In genomic region chr3:13656584-13657301, GRCh38 we compare ENCODE assay signal across 13 cellular contexts.
A peak's percentile ranks its signal among the peaks of the same experiment; 100 is the strongest.
DNase-seq lines count a peak whose midpoint lies in the region; ATAC-seq and TF ChIP-seq lines count a peak whose summit lies in the region.
"Had no signal": no experiment of that assay in that cellular context is flagged by ENCODE, and none has a peak within 500 bp of the region (broad histone marks: within the 10 kb centered on the region; RNA-seq: fewer than 3 reads in every experiment).

No MANE protein-coding gene starts in this region.

- no peaks in the 10 kb centered on the region for H3K9me2 ChIP-seq in OCI-LY1 (ENCODE audit: low read depth, low read length)

- no peaks in the 10 kb centered on the region for H4K20me1 ChIP-seq in OCI-LY1 (ENCODE audit: insufficient read depth, low read length)
- H4K20me1 ChIP-seq in osteoblast (ENCODE audit: insufficient read depth, low read length), result no peaks in the 10 kb centered on the region
- H4K20me1 ChIP-seq: BLaER1 had no signal

- WGBS in lower leg skin, 2 donors, result 94 to 96% methylated on average over 8 of the region's 8 CpGs

- H3K36me3 ChIP-seq in OCI-LY1 (ENCODE audit: insufficient read depth, low read length) (no peaks in the 10 kb centered on the region), brain microvascular endothelial cell (replicated peaks) (no peaks in the 10 kb centered on the region), osteoblast (ENCODE audit: insufficient read depth, low read length) (no peaks in the 10 kb centered on the region)
- H3K36me3 ChIP-seq: BLaER1 had no signal

- H3K4me2 ChIP-seq in OCI-LY1 (ENCODE audit: low read length), result no peak overlapping the region
- H3K4me2 ChIP-seq in osteoblast (ENCODE audit: insufficient read depth, low read length), result no peak overlapping the region
- H3K4me2 ChIP-seq: BLaER1 had no signal

- no peak overlapping the region for H3K9ac ChIP-seq in OCI-LY1 (ENCODE audit: low read length)
- H3K9ac ChIP-seq: BLaER1 had no signal

- in situ Hi-C loops in brain microvascular endothelial cell (cut with HindIII; ENCODE audit: low pct_ligation_motif_present, low sequenced_read_pairs), result no loop called here

- H3K27me3 ChIP-seq in OCI-LY1 (ENCODE audit: insufficient read depth, low read length) (no peaks in the 10 kb centered on the region; the same call in 1 of the 2 replicates), brain microvascular endothelial cell (replicated peaks) (peaks cover 3% of the 10 kb centered on the region), osteoblast (ENCODE audit: insufficient read depth, low read length) (peaks cover 7% of the 10 kb centered on the region)

- H2AFZ ChIP-seq in OCI-LY1 (ENCODE audit: low read length), result no peak overlapping the region
- no peak overlapping the region for H2AFZ ChIP-seq in osteoblast (ENCODE audit: low read length)

- no peaks in the 10 kb centered on the region for H3F3A ChIP-seq in OCI-LY1 (ENCODE audit: insufficient read depth, low read length)

- H3K27ac ChIP-seq in OCI-LY1 (ENCODE audit: low read depth, low read length, poor library complexity, severe bottlenecking), result no peak overlapping the region
- H3K27ac ChIP-seq in brain microvascular endothelial cell, result no peak overlapping the region
- no peak overlapping the region for H3K27ac ChIP-seq in osteoblast (ENCODE audit: low read depth, low read length)
- H3K27ac ChIP-seq: BLaER1 had no signal

- ATAC-seq in Right ventricle myocardium inferior, result no peak

- TF ChIP-seq CTCF in OCI-LY1 (IDR thresholded peaks at IDR 0.05; ENCODE audit: low read length) (peak; percentile 42), brain microvascular endothelial cell (IDR thresholded peaks at IDR 0.05; ENCODE audit: low read depth, low read length, missing control alignments) (peak; percentile 34), osteoblast (IDR thresholded peaks at IDR 0.05; ENCODE audit: extremely low read depth, low read depth, low read length) (no peak), lower leg skin (IDR thresholded peaks at IDR 0.05) (no peak)

- DNase-seq in Right ventricle myocardium inferior (ENCODE audit: missing footprints) (peak; percentile 35), cardiac septum (ENCODE audit: low spot score) (no peak), brain microvascular endothelial cell (no peak), osteoblast (ENCODE audit: insufficient read length, low spot score, missing footprints) (peak; percentile 90), lower leg skin (ENCODE audit: low spot score in 2 of 2) (no peak), NCI-H1048 (lab: John Stamatoyannopoulos, UW) (no peak)
- DNase-seq in activated T-cell treated with anti-CD3 and anti-CD28 coated beads, Interleukin-2, amount 50 U/mL, for 1 hour, result no peak
- DNase-seq: 8988T; AML-193; CD8-positive, alpha-beta memory T cell; GF-D8 had no signal

- TF ChIP-seq POLR2A in lower leg skin (IDR thresholded peaks at IDR 0.05), result no peak

- no peaks in the 10 kb centered on the region for H3K9me3 ChIP-seq in OCI-LY1 (ENCODE audit: low read length)
- no peaks in the 10 kb centered on the region for H3K9me3 ChIP-seq in osteoblast (ENCODE audit: low read depth, low read length)
- H3K9me3 ChIP-seq: BLaER1 had no signal

- H3K4me3 ChIP-seq in OCI-LY1 (ENCODE audit: low read depth, low read length, poor library complexity, severe bottlenecking), result no peak overlapping the region
- H3K4me3 ChIP-seq in brain microvascular endothelial cell (ENCODE audit: low read depth, low read length), result no peak overlapping the region
- H3K4me3 ChIP-seq in osteoblast (ENCODE audit: insufficient read depth, low read length), result no peak overlapping the region
- H3K4me3 ChIP-seq in lower leg skin (ENCODE audit: low read depth, poor library complexity, severe bottlenecking), result no peak overlapping the region
- H3K4me3 ChIP-seq: BLaER1 had no signal

- no peaks in the 10 kb centered on the region for H3K79me2 ChIP-seq in OCI-LY1 (ENCODE audit: insufficient read depth, low read length)
- no peaks in the 10 kb centered on the region for H3K79me2 ChIP-seq in osteoblast (ENCODE audit: insufficient read depth, low read length)

- intact Hi-C loops in Right ventricle myocardium inferior (cut with DNase I), result loop anchor here (5.0 kb wide), 2 partner anchors 226 to 811 kb away; partner anchors contain the start of gene WNT7A
- intact Hi-C loops in cardiac septum (cut with DNase I), result loop anchor here (10.0 kb wide), 1 partner anchor 468 kb away; the partner anchor contains the start of genes CHCHD4 and TMEM43
- intact Hi-C loops in lower leg skin (cut with DNase I; ENCODE audit: low total_unique reads), result no loop called here

- H3K4me1 ChIP-seq in OCI-LY1 (ENCODE audit: insufficient read depth, low read length, severe bottlenecking), result no peaks in the 10 kb centered on the region
- no peaks in the 10 kb centered on the region for H3K4me1 ChIP-seq in osteoblast (ENCODE audit: insufficient read depth, low read length)

Comparison
In these comparisons a context has a peak if more than half of its experiments do, and no peak if none do; other contexts are left out.
1. DNase-seq: peak in Right ventricle myocardium inferior (single experiment) and osteoblast (single experiment); none in cardiac septum (single experiment), brain microvascular endothelial cell (single experiment), activated T-cell treated with anti-CD3 and anti-CD28 coated beads, Interleukin-2, amount 50 U/mL, for 1 hour (single experiment), lower leg skin (0 of 2) and NCI-H1048 (single experiment).
2. CTCF ChIP-seq: peak in OCI-LY1 (single experiment) and brain microvascular endothelial cell (single experiment); none in osteoblast (single experiment) and lower leg skin (0 of 3).